ENCODE assay signal across 21 cellular contexts in genomic region chr15:56369234-56369633, GRCh38. TPM values are rescaled to one million over a fixed set of nuclear protein-coding genes. Genes with fewer than 3 reads are reported as not detected.
DNase-seq lines count a peak whose midpoint lies in the region; TF ChIP-seq lines count a peak whose summit lies in the region.
"Had no signal": no experiment of that assay in that cellular context is flagged by ENCODE, and none has a peak within 500 bp of the region (broad histone marks: within the 10 kb centered on the region; RNA-seq: fewer than 3 reads in every experiment).

No MANE protein-coding gene starts in this region.

- no peak overlapping the region for H2BK5ac ChIP-seq in trophoblast cell (ENCODE audit: low read depth, low read length, poor library complexity)

- TF ChIP-seq CTCF in OCI-LY7 (conservative IDR thresholded peaks at IDR 0.05; ENCODE audit: low read length) (no peak), RWPE1 (conservative IDR thresholded peaks at IDR 0.05; ENCODE audit: low read depth) (no peak)

- no peak overlapping the region for H2BK120ac ChIP-seq in trophoblast cell (ENCODE audit: insufficient read depth, low read length, poor library complexity)

- peak overlapping the region; percentile 93 for H3K27ac ChIP-seq in OCI-LY7 (ENCODE audit: low read depth, low read length, poor library complexity, severe bottlenecking)
- H3K27ac ChIP-seq in trophoblast cell (ENCODE audit: low read depth, low read length): no peak overlapping the region
- no peak overlapping the region for H3K27ac ChIP-seq in RWPE1
- H3K27ac ChIP-seq: colonic mucosa, ovary, vagina had no signal

- peak overlapping the region; percentile 14 for H4K91ac ChIP-seq in trophoblast cell (ENCODE audit: low read depth, low read length)

- POLR2A ChIA-PET in OCI-LY7 (lab: Charles Lee) (interaction anchor here (0.6 to 1.1 kb wide), 4 partner anchors 16 to 377 kb away, joined by 3 read pairs; no protein-coding TSS in a partner anchor), RWPE1 (lab: Yijun Ruan, JAX; ENCODE audit: low non-redundant PET) (no interaction called here)

- no peak overlapping the region for H3K23ac ChIP-seq in trophoblast cell (ENCODE audit: low read length)

- no peaks in the 10 kb centered on the region for H3K79me1 ChIP-seq in trophoblast cell (ENCODE audit: low read length)

- DNase-seq in NCI-H524 (lab: John Stamatoyannopoulos, UW): peak; percentile 19 to 64
- no peak for DNase-seq in NCI-H524 treated with DMSO at 0.1 percent for 48 hours (lab: John Stamatoyannopoulos, UW)
- peak; percentile 25 for DNase-seq in NCI-H1105 (lab: John Stamatoyannopoulos, UW)
- peak; percentile 33 for DNase-seq in OCI-LY7 (ENCODE audit: low spot score)
- DNase-seq in trophoblast cell: no peak
- DNase-seq in OCI-M1 (lab: John Stamatoyannopoulos, UW): no peak
- no peak for DNase-seq in T-helper 2 cell
- no peak for DNase-seq in RWPE1 (ENCODE audit: low spot score)
- DNase-seq: activated CD4-positive, alpha-beta T cell treated with anti-CD3 and anti-CD28 coated beads for 48 hours; activated naive CD8-positive, alpha-beta T cell treated with anti-CD3 and anti-CD28 coated beads, Interleukin-2, amount 10 ng/mL, durations not matched to agents 7 days and 5 days; Caco-2; colonic mucosa; glutamatergic neuron; IMR-90; left cardiac atrium; natural killer cell; NCI-H2029; ovary; right cardiac atrium; stimulated activated CD8-positive, alpha-beta memory T cell treated with anti-CD3 and anti-CD28 coated beads, Interleukin-4, amount 100 ng/mL, for 48 hours had no signal

- H2AFZ ChIP-seq in OCI-LY7 (ENCODE audit: low read length) (peak overlapping the region; percentile 43; the same call in 1 of the 2 replicates), trophoblast cell (ENCODE audit: insufficient read depth, low read length, poor library complexity) (no peak overlapping the region)

- H3K9me2 ChIP-seq in OCI-LY7 (ENCODE audit: insufficient read depth, low read length): no peaks in the 10 kb centered on the region

- peak overlapping the region; percentile 28 for H4K8ac ChIP-seq in trophoblast cell (ENCODE audit: low read depth, low read length)

- no TSS peak for BruUV-seq in OCI-LY7 (replicated peaks; lab: Mats Ljungman, UMichigan)

- H3K27me3 ChIP-seq in trophoblast cell (ENCODE audit: insufficient read depth, low read length): no peaks in the 10 kb centered on the region
- H3K27me3 ChIP-seq: colonic mucosa, ovary, vagina had no signal

- H3K79me2 ChIP-seq in OCI-LY7 (ENCODE audit: insufficient read depth, low read depth, low read length) (peaks cover 86% of the 10 kb centered on the region), trophoblast cell (ENCODE audit: control insufficient read depth, insufficient read depth, low read length, poor library complexity) (no peaks in the 10 kb centered on the region)

- peak overlapping the region; percentile 24 for H3K14ac ChIP-seq in trophoblast cell (ENCODE audit: low read length)

- H2AK5ac ChIP-seq in trophoblast cell (ENCODE audit: low read length): no peak overlapping the region

- H3K9me3 ChIP-seq in OCI-LY7 (ENCODE audit: low read length) (no peaks in the 10 kb centered on the region; the same call in 1 of the 2 replicates), trophoblast cell (ENCODE audit: insufficient read depth, low read depth, low read length) (no peaks in the 10 kb centered on the region)
- H3K9me3 ChIP-seq: Caco-2, colonic mucosa, ovary, vagina had no signal

- intact Hi-C loops in OCI-LY7 (cut with micrococcal nuclease; ENCODE audit: unreplicated experiment): loop anchor here (2.0 to 10.0 kb wide), 5 partner anchors 58 to 550 kb away; partner anchors contain the start of genes NEDD4 and TCF12

- H3K36me3 ChIP-seq in OCI-LY7 (ENCODE audit: insufficient read depth, low read length) (peaks cover 2% of the 10 kb centered on the region; the same call in 1 of the 2 replicates), trophoblast cell (ENCODE audit: control insufficient read depth in 1 of 2, insufficient read depth in 2 of 2, low read length in 2 of 2) (no peaks in the 10 kb centered on the region)
- H3K36me3 ChIP-seq: colonic mucosa, ovary, vagina had no signal

- H4K20me1 ChIP-seq in OCI-LY7 (ENCODE audit: insufficient read depth, low read length): no peaks in the 10 kb centered on the region

- no peak overlapping the region for H3K18ac ChIP-seq in trophoblast cell (ENCODE audit: low read length)

- H3K4me3 ChIP-seq in OCI-LY7 (ENCODE audit: low read depth, low read length, poor library complexity, severe bottlenecking): peak overlapping the region; percentile 88
- no peak overlapping the region for H3K4me3 ChIP-seq in trophoblast cell (ENCODE audit: low read depth, low read length)
- H3K4me3 ChIP-seq: colonic mucosa, ovary, vagina had no signal

- H2BK12ac ChIP-seq in trophoblast cell (ENCODE audit: low read length): no peak overlapping the region

- no CpG with 5 or more reads among the region's 4 CpGs for WGBS in trophoblast cell (ENCODE audit: extremely low coverage, insufficient coverage, insufficient read length)

- H3K4me2 ChIP-seq in OCI-LY7 (ENCODE audit: low read length) (peak overlapping the region; percentile 73), trophoblast cell (ENCODE audit: low read length) (no peak overlapping the region)

- CTCF ChIA-PET in OCI-LY7 (lab: Charles Lee; ENCODE audit: unreplicated experiment): no interaction called here
- CTCF ChIA-PET in RWPE1 (lab: Yijun Ruan, JAX): interaction anchor here (1.1 kb wide), 1 partner anchor 183 kb away, joined by 4 read pairs; no protein-coding TSS in a partner anchor

- H3K4me1 ChIP-seq in OCI-LY7 (ENCODE audit: insufficient read depth, low read length, poor library complexity, severe bottlenecking) (peaks cover 58% of the 10 kb centered on the region), trophoblast cell (ENCODE audit: control insufficient read depth in 1 of 2, insufficient read depth in 2 of 2, low read length in 2 of 2) (no peaks in the 10 kb centered on the region)
- H3K4me1 ChIP-seq: colonic mucosa had no signal

- no peak overlapping the region for H3K9ac ChIP-seq in trophoblast cell (ENCODE audit: low read length)

- H3K4ac ChIP-seq in trophoblast cell (ENCODE audit: low read depth, low read length): no peak overlapping the region

- H4K12ac ChIP-seq in trophoblast cell (ENCODE audit: low read depth, low read length): no peak overlapping the region

RNA-seq across cellular contexts. Expression of gene TEX9, which starts 4.0 kb away (rescaled TPM):
- 16.9 and 20.0 TPM in 2 replicates for total RNA-seq in OCI-LY7 (2014; rRNA removed; shearing (Covaris generic))
- 43.5 and 44.6 TPM in 2 replicates for total RNA-seq in OCI-LY7 (2022)
- 3.6 and 3.7 TPM in 2 replicates for polyA plus RNA-seq in trophoblast cell (2013)

Comparison
In these comparisons a context has a peak if more than half of its experiments do, and no peak if none do; other contexts are left out.
1. DNase-seq: peak in NCI-H524 (2 of 2), NCI-H1105 (single experiment) and OCI-LY7 (single experiment); none in NCI-H524 treated with DMSO at 0.1 percent for 48 hours (single experiment), trophoblast cell (0 of 2), OCI-M1 (single experiment), T-helper 2 cell (0 of 5) and RWPE1 (single experiment).